In genomic region chr12:2876431-2877046, GRCh38 we compare ENCODE assay signal across 8 cellular contexts. TPM values are rescaled to one million over a fixed set of nuclear protein-coding genes. Genes with fewer than 3 reads are reported as not detected.
DNase-seq lines count a peak whose midpoint lies in the region; ATAC-seq, FAIRE-seq and TF ChIP-seq lines count a peak whose summit lies in the region.

No MANE protein-coding gene starts in this region.

- H3K27ac ChIP-seq in epithelial cell of prostate (peak overlapping the region; percentile 84), caudate nucleus (ENCODE audit: low read depth, low read length) (no peak overlapping the region)

- ATAC-seq in HG03354 (IDR thresholded peaks at IDR 0.05; ENCODE audit: poor library complexity, severe bottlenecking, unreplicated experiment), result peak; percentile 42
- ATAC-seq in SK-N-SH treated with all-trans-retinoic acid at 6 μM for 48 hours, result peak; percentile 83
- ATAC-seq in natural killer cell, result peak; percentile 41 to 62 (median 61)

- H3K27ac Mint-ChIP-seq in natural killer cell, result peak overlapping the region; percentile 95 to 98

- no peaks in the 10 kb centered on the region for H3K27me3 Mint-ChIP-seq in natural killer cell (ENCODE audit: low read depth in 2 of 2)

- H3K4me3 Mint-ChIP-seq in natural killer cell, result peak overlapping the region; percentile 88

- H3K4me1 Mint-ChIP-seq in natural killer cell, result peaks cover 21 to 27% of the 10 kb centered on the region in 2 donors

- no peak for TF ChIP-seq CTCF in natural killer cell (IDR thresholded peaks at IDR 0.05)

- H3K9me3 Mint-ChIP-seq in natural killer cell, result no peaks in the 10 kb centered on the region

- intact Hi-C loops in natural killer cell (cut with micrococcal nuclease), result loop anchor here (1.0 to 2.0 kb wide), 2 partner anchors 14 to 64 kb away; partner anchors contain the start of genes ITFG2 and TULP3

- DNase-seq in D341Med (ENCODE audit: low spot score) (peak; percentile 55), GM19239 (ENCODE audit: insufficient read length, low spot score) (no peak), epithelial cell of prostate (ENCODE audit: low read depth, low spot score) (no peak), natural killer cell (no peak), globus pallidus (ENCODE audit: low spot score) (no peak), caudate nucleus (lab: John Stamatoyannopoulos, UW) (no peak)

- no peaks in the 10 kb centered on the region for H3K36me3 Mint-ChIP-seq in natural killer cell

- FAIRE-seq in GM19239 (lab: Jason Lieb, UNC), result peak; percentile 21

TF ChIP-seq in SK-N-SH treated with all-trans-retinoic acid at 6 μM for 48 hours, 23 proteins besides CTCF, POLR2A, EP300 and RAD21:
- no peak for TF ChIP-seq ZNF70 (CRISPR knock-in tag; IDR thresholded peaks at IDR 0.05)

RNA-seq across cellular contexts. Expression of gene FOXM1, which starts 0.4 kb away (rescaled TPM):
- total RNA-seq in natural killer cell, result 1 to 10 TPM; 1.8 to 3.6 (median 2.6) TPM

RNA-seq across cellular contexts. Expression of gene RHNO1, which starts 0.5 kb away (rescaled TPM):
- total RNA-seq in natural killer cell, result 10 to 100 TPM in 1 of 3 donors, 1 to 10 TPM in 2; 9.2 to 13.6 (median 9.4) TPM

RNA-seq across cellular contexts. Expression of gene TULP3, which starts 14.2 kb away (rescaled TPM):
- 1 to 10 TPM; 5.1 to 8.7 (median 6.2) TPM for total RNA-seq in natural killer cell

RNA-seq across cellular contexts. Expression of gene TEX52, which starts 19.7 kb away (rescaled TPM):
- not detected for total RNA-seq in natural killer cell

RNA-seq across cellular contexts. Expression of gene NRIP2, which starts 41.7 kb away (rescaled TPM):
- total RNA-seq in natural killer cell, result not detected
